Comparison of ENCODE assay signal across 8 cellular contexts in genomic region chr15:75335705-75336355, GRCh38. TPM values are rescaled to one million over a fixed set of nuclear protein-coding genes. Genes with fewer than 3 reads are reported as not detected.
DNase-seq lines count a peak whose midpoint lies in the region; ATAC-seq and TF ChIP-seq lines count a peak whose summit lies in the region.

TSS of gene COMMD4 (plus strand) at chr15:75336063. CDS start at chr15:75336090, 27 bp downstream.

- WGBS in transverse colon (ENCODE audit: low coverage in 1 of 2), 2 donors = 0% methylated on average over 39 of the region's 42 CpGs; no CpG with 5 or more reads in 1 of the 2 donors

- POLR2A ChIA-PET in CD4-positive, alpha-beta memory T cell (lab: Charles Lee; ENCODE audit: partially characterized antibody) = interaction anchor here (1.8 to 3.4 kb wide), 3 partner anchors 11 to 32 kb away, joined by 4 to 21 read pairs (median 11); partner anchors contain the start of genes MAN2C1 and NEIL1

- H3K27me3 ChIP-seq in CD4-positive, alpha-beta memory T cell (ENCODE audit: insufficient read depth, low read length) = no peaks in the 10 kb centered on the region
- H3K27me3 ChIP-seq in transverse colon = no peaks in the 10 kb centered on the region

- intact Hi-C loops in CD4-positive, alpha-beta memory T cell (cut with micrococcal nuclease) = no loop called here
- intact Hi-C loops in left cardiac atrium (cut with DNase I) (no loop called here), posterior cingulate gyrus (cut with DNase I) (loop anchor here (1.0 kb wide), 1 partner anchor 11 kb away; the partner anchor contains the start of gene NEIL1), transverse colon (cut with DNase I; ENCODE audit: low total_unique reads) (no loop called here)

- TF ChIP-seq EP300 in transverse colon (IDR thresholded peaks at IDR 0.05; ENCODE audit: low read depth) = peak; percentile 43

- TF ChIP-seq POLR2A in transverse colon (IDR thresholded peaks at IDR 0.05) = peak; percentile 21

- H3K27me3 Mint-ChIP-seq in CD4-positive, alpha-beta memory T cell = no peaks in the 10 kb centered on the region
- H3K27me3 Mint-ChIP-seq in T-helper 1 cell treated with Interleukin-12 subunit alpha and Interleukin-12 subunit beta and Interleukin-4 antibody, amounts not matched to agents 30 μg/mL and 1 μg/mL, for 36 hours (ENCODE audit: low read depth) = peaks cover 4% of the 10 kb centered on the region

- peaks cover 15% of the 10 kb centered on the region for H3K4me1 ChIP-seq in CD4-positive, alpha-beta memory T cell (ENCODE audit: insufficient read depth, low read length)
- peaks cover 7 to 18% (median 16%) of the 10 kb centered on the region in 4 donors for H3K4me1 ChIP-seq in transverse colon

- ATAC-seq in GM21723 (IDR thresholded peaks at IDR 0.05; ENCODE audit: unreplicated experiment) (peak; percentile 58), left cardiac atrium (peak; percentile 96 to 97)

- peak within 1 kb of the TSS; percentile 81 to 92 (median 91) for H3K27ac Mint-ChIP-seq in CD4-positive, alpha-beta memory T cell
- peak within 1 kb of the TSS; percentile 95 for H3K27ac Mint-ChIP-seq in T-helper 1 cell treated with Interleukin-12 subunit alpha and Interleukin-12 subunit beta and Interleukin-4 antibody, amounts not matched to agents 30 μg/mL and 1 μg/mL, for 36 hours

- no peak for TF ChIP-seq CTCF in transverse colon (IDR thresholded peaks at IDR 0.05)

- CTCF ChIA-PET in CD4-positive, alpha-beta memory T cell (lab: Charles Lee; ENCODE audit: partially characterized antibody) = interaction anchor here (1.2 to 2.4 kb wide), 2 partner anchors 10 to 32 kb away, joined by 4 to 12 read pairs; partner anchors contain the start of gene MAN2C1

- H3K9me3 Mint-ChIP-seq in CD4-positive, alpha-beta memory T cell = no peaks in the 10 kb centered on the region
- H3K9me3 Mint-ChIP-seq in T-helper 1 cell treated with Interleukin-12 subunit alpha and Interleukin-12 subunit beta and Interleukin-4 antibody, amounts not matched to agents 30 μg/mL and 1 μg/mL, for 36 hours = no peaks in the 10 kb centered on the region

- H3K4me3 Mint-ChIP-seq in CD4-positive, alpha-beta memory T cell = peak within 1 kb of the TSS; percentile 90 to 93 (median 92)
- peak within 1 kb of the TSS; percentile 97 for H3K4me3 Mint-ChIP-seq in T-helper 1 cell treated with Interleukin-12 subunit alpha and Interleukin-12 subunit beta and Interleukin-4 antibody, amounts not matched to agents 30 μg/mL and 1 μg/mL, for 36 hours

- peaks cover 5% of the 10 kb centered on the region for H3K36me3 ChIP-seq in CD4-positive, alpha-beta memory T cell (ENCODE audit: insufficient read depth, low read length)
- H3K36me3 ChIP-seq in transverse colon = no peaks in the 10 kb centered on the region

- H3K4me1 Mint-ChIP-seq in CD4-positive, alpha-beta memory T cell = peaks cover 9 to 26% (median 18%) of the 10 kb centered on the region in 4 donors
- peaks cover 18% of the 10 kb centered on the region for H3K4me1 Mint-ChIP-seq in T-helper 1 cell treated with Interleukin-12 subunit alpha and Interleukin-12 subunit beta and Interleukin-4 antibody, amounts not matched to agents 30 μg/mL and 1 μg/mL, for 36 hours (ENCODE audit: low read depth)

- peak within 1 kb of the TSS; percentile 27 for H3K27ac ChIP-seq in CD4-positive, alpha-beta memory T cell (ENCODE audit: low read depth, low read length)
- H3K27ac ChIP-seq in transverse colon = peak within 1 kb of the TSS; percentile 75 to 84 (median 81)

- in situ Hi-C loops in transverse colon (cut with MboI; ENCODE audit: low pct_ligation_motif_present in 1 of 4, low pct_unique_long_range_greater_than_20kb in 1 of 4, low sequenced_read_pairs in 3 of 4) = loop anchor here in 1 of 4 donors (25.0 kb wide), 1 partner anchor 324 kb away; the partner anchor contains the start of gene PPCDC

- DNase-seq in CD4-positive, alpha-beta memory T cell = peak; percentile 58 to 71 (median 63)
- DNase-seq in NCI-H1417 (lab: John Stamatoyannopoulos, UW) (peak; percentile 93 to 98 (median 96)), amniotic stem cell (lab: John Stamatoyannopoulos, UW) (peak; percentile 87), left cardiac atrium (peak; percentile 97), posterior cingulate gyrus (peak; percentile 93 to 99 (median 96)), transverse colon (peak; percentile 96)

- peak within 1 kb of the TSS; percentile 47 to 68 for H3K4me3 ChIP-seq in CD4-positive, alpha-beta memory T cell (ENCODE audit: low read length in 2 of 2)
- peak within 1 kb of the TSS; percentile 47 to 98 (median 73) for H3K4me3 ChIP-seq in transverse colon

- no peaks in the 10 kb centered on the region for H3K9me3 ChIP-seq in CD4-positive, alpha-beta memory T cell (ENCODE audit: control insufficient read depth in 1 of 2, low read length in 2 of 2)
- no peaks in the 10 kb centered on the region for H3K9me3 ChIP-seq in transverse colon

- peaks cover 5 to 12% of the 10 kb centered on the region in 2 donors for H3K36me3 Mint-ChIP-seq in CD4-positive, alpha-beta memory T cell
- no peaks in the 10 kb centered on the region for H3K36me3 Mint-ChIP-seq in T-helper 1 cell treated with Interleukin-12 subunit alpha and Interleukin-12 subunit beta and Interleukin-4 antibody, amounts not matched to agents 30 μg/mL and 1 μg/mL, for 36 hours (ENCODE audit: low read depth)

RNA-seq across cellular contexts. Expression of gene COMMD4, which starts in this region (rescaled TPM):
- 10 to 100 TPM; 33.9 to 36.4 TPM for total RNA-seq in CD4-positive, alpha-beta memory T cell
- polyA plus RNA-seq in CD4-positive, alpha-beta memory T cell = 10 to 100 TPM; 41.0 to 45.6 TPM
- total RNA-seq in left cardiac atrium = 10 to 100 TPM; 31.9 to 35.5 TPM
- total RNA-seq in transverse colon = 10 to 100 TPM; 33.2 to 97.3 (median 70.3) TPM

Comparison
In these comparisons a context has a peak if more than half of its experiments do, and no peak if none do; other contexts are left out.
1. Peak in every context shown above with its lines: DNase-seq, ATAC-seq, H3K4me3 ChIP-seq and H3K27ac ChIP-seq.